ENCODE assay signal across 8 cellular contexts in the genomic region with DNA sequence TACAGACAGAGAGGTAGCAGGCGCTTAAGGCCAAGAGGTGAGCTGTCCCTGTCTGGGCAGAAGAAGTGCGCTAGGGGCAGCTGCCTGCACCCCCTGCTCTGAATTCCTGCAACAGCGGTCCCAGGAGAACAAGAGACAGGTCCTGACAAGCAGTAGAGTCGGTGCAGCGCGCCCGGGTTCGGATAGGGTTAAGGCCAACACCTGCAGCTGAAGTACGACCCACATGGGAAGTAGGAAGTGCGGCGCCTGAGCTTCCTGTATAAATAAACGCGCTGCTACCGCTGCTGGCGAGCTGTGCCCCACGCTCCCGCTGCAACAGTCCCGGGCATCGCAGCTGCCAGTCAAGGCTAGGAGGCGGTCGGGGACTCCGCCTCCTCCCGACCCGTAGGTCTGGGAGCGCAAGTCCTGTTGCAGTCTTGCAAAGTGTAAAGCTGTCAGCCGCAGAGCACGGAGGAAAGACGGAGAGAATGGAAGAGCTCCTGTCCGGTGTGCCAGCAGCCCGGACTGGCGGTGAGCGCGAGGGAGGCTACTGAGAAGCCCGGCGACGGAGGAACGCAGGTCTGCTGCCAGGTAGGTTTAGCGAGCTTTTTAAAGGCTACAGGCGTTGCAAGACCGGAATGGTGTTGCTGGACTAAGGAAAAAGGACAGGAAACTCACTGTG. TPM values are rescaled to one million over a fixed set of nuclear protein-coding genes. Genes with fewer than 3 reads are reported as not detected.
DNase-seq lines count a peak whose midpoint lies in the region; ATAC-seq and TF ChIP-seq lines count a peak whose summit lies in the region.

Gene RNF144B, plus strand, starts transcription at position 290 of the 661 bp plus-strand sequence. CDS start 12,185 bp downstream, outside the sequence.

- no peaks in the 10 kb centered on the region for H3K36me3 ChIP-seq in ACC112 (ENCODE audit: insufficient read depth, low read length)
- no peaks in the 10 kb centered on the region for H3K36me3 ChIP-seq in kidney epithelial cell (ENCODE audit: control insufficient read depth, insufficient read depth, low read length)

- peak within 1 kb of the TSS; percentile 80 for H3K4me3 Mint-ChIP-seq in chondrocyte (ENCODE audit: unreplicated experiment)

- peak; percentile 94 for ATAC-seq in GM18909 (IDR thresholded peaks at IDR 0.05; ENCODE audit: poor library complexity, unreplicated experiment)
- peak; percentile 91 for ATAC-seq in HG03196 (IDR thresholded peaks at IDR 0.05; ENCODE audit: unreplicated experiment)

- H2AFZ ChIP-seq in ACC112 (ENCODE audit: low read length, unreplicated experiment), result peak within 1 kb of the TSS; percentile 81

- H3K79me2 ChIP-seq in ACC112 (ENCODE audit: control insufficient read depth, insufficient read depth, low read length, unreplicated experiment), result no peaks in the 10 kb centered on the region

- peak within 1 kb of the TSS; percentile 89 for H3K27ac Mint-ChIP-seq in chondrocyte (ENCODE audit: unreplicated experiment)

- H3K4me1 ChIP-seq in ACC112 (ENCODE audit: control insufficient read depth, insufficient read depth, low read length, unreplicated experiment), result peaks cover 15% of the 10 kb centered on the region

- H3K36me3 Mint-ChIP-seq in chondrocyte (ENCODE audit: low read depth), result no peaks in the 10 kb centered on the region

- no peaks in the 10 kb centered on the region for H3K27me3 ChIP-seq in ACC112 (ENCODE audit: insufficient read depth, low read length)
- no peaks in the 10 kb centered on the region for H3K27me3 ChIP-seq in kidney epithelial cell (ENCODE audit: control insufficient read depth, insufficient read depth, low read length)

- H3K4me3 ChIP-seq in ACC112 (ENCODE audit: low read depth, low read length) (peak within 1 kb of the TSS; percentile 78), kidney epithelial cell (ENCODE audit: low read depth, low read length) (peak within 1 kb of the TSS; percentile 64)

- DNase-seq in NCI-H345 (lab: John Stamatoyannopoulos, UW) (peak; percentile 88), chondrocyte (ENCODE audit: low spot score) (peak; percentile 87), kidney epithelial cell (ENCODE audit: low read depth) (peak; percentile 67)
- peak; percentile 35 to 56 for DNase-seq in activated CD4-positive, alpha-beta T cell treated with anti-CD3 and anti-CD28 coated beads for 24 hours (ENCODE audit: low read depth in 2 of 2)
- peak; percentile 7 to 25 for DNase-seq in stimulated activated CD4-positive, alpha-beta T cell treated with anti-CD3 and anti-CD28 coated beads, Interleukin-1b, Interleukin-23, amount 100 ng/mL, for 1 hour (ENCODE audit: low read depth in 2 of 2)

- H3K4me1 Mint-ChIP-seq in chondrocyte (ENCODE audit: low read depth), result peaks cover 47% of the 10 kb centered on the region

- TF ChIP-seq CTCF in chondrocyte (IDR thresholded peaks at IDR 0.05) (no peak), kidney epithelial cell (IDR thresholded peaks at IDR 0.05; ENCODE audit: insufficient read depth, low read length, poor library complexity, severe bottlenecking) (no peak)

- no peaks in the 10 kb centered on the region for H3K27me3 Mint-ChIP-seq in chondrocyte (ENCODE audit: low read depth)

- H3K27ac ChIP-seq in ACC112 (ENCODE audit: low read depth, low read length), result no peak within 1 kb of the TSS

- no peaks in the 10 kb centered on the region for H3K9me3 Mint-ChIP-seq in chondrocyte (ENCODE audit: low read depth)

RNA-seq across cellular contexts. Expression of gene RNF144B, which starts in this region (rescaled TPM):
- total RNA-seq in chondrocyte (9.6 to 11.2 TPM (median 10.2 TPM) in 3 replicates), kidney epithelial cell (13.2 and 15.5 TPM in 2 replicates)

Comparison
In these comparisons a context has a peak if more than half of its experiments do, and no peak if none do; other contexts are left out.
1. DNase-seq: peak in every context shown above with its lines; median percentile 88 in NCI-H345; 87 in chondrocyte; 67 in kidney epithelial cell; 46 in activated CD4-positive, alpha-beta T cell treated with anti-CD3 and anti-CD28 coated beads for 24 hours; 16 in stimulated activated CD4-positive, alpha-beta T cell treated with anti-CD3 and anti-CD28 coated beads, Interleukin-1b, Interleukin-23, amount 100 ng/mL, for 1 hour.